Comparison of ENCODE assay signal across 8 cellular contexts in genomic region chr16:66872927-66873684, GRCh38. TPM values are rescaled to one million over a fixed set of nuclear protein-coding genes. Genes with fewer than 3 reads are reported as not detected.
DNase-seq lines count a peak whose midpoint lies in the region; ATAC-seq, FAIRE-seq and TF ChIP-seq lines count a peak whose summit lies in the region.

No MANE protein-coding gene starts in this region.

- peak; percentile 97 for FAIRE-seq in GM12891 (lab: Jason Lieb, UNC)

- peak; percentile 89 for TF ChIP-seq CTCF in astrocyte of the cerebellum (IDR thresholded peaks at IDR 0.05; ENCODE audit: low read depth, low read length, missing control alignments)

- DNase-seq in GM12891 (ENCODE audit: insufficient read length, low spot score) (peak; percentile 84), NCI-H1436 (lab: John Stamatoyannopoulos, UW) (peak; percentile 81), T-helper 22 cell (ENCODE audit: low read depth) (peak; percentile 72), astrocyte of the cerebellum (ENCODE audit: low read depth) (peak; percentile 96), hippocampal formation (lab: John Stamatoyannopoulos, UW) (peak; percentile 69 to 80), renal cortical epithelial cell (ENCODE audit: low read depth) (peak; percentile 99), NCI-H128 (lab: John Stamatoyannopoulos, UW; ENCODE audit: unreplicated experiment) (no peak)

- peak overlapping the region; percentile 34 for H3K4me3 ChIP-seq in astrocyte of the cerebellum (ENCODE audit: low read depth, low read length)

- TF ChIP-seq POLR2A in GM12891 (IDR thresholded peaks at IDR 0.05; ENCODE audit: low read depth, low read length), result no peak

- in situ Hi-C loops in astrocyte of the cerebellum (cut with HindIII; ENCODE audit: low sequenced_read_pairs), result no loop called here

- ATAC-seq in HG02759 (IDR thresholded peaks at IDR 0.05; ENCODE audit: unreplicated experiment), result peak; percentile 90

TF ChIP-seq in GM12891, 5 proteins besides CTCF, POLR2A, EP300 and RAD21:
- TF ChIP-seq SPI1 (IDR thresholded peaks at IDR 0.05; ENCODE audit: low read depth, low read length) (peak; percentile 60), TAF1 (IDR thresholded peaks at IDR 0.05; ENCODE audit: low read depth, low read length) (no peak), POLR2AphosphoS5 (IDR thresholded peaks at IDR 0.05; ENCODE audit: low read depth, low read length) (no peak)

RNA-seq across cellular contexts. Expression of gene PDP2, which starts 7.2 kb away (rescaled TPM):
- 1.7 TPM for polyA plus RNA-seq in GM12891 (2012; ENCODE audit: low read depth, missing spikeins)
- total RNA-seq in renal cortical epithelial cell, result 8.3 and 11.5 TPM in 2 replicates

RNA-seq across cellular contexts. Expression of gene CA7, which starts 28.9 kb away (rescaled TPM):
- 0.08 TPM for polyA plus RNA-seq in GM12891 (2012; ENCODE audit: low read depth, missing spikeins)
- not detected in 2 replicates for total RNA-seq in renal cortical epithelial cell

RNA-seq across cellular contexts. Expression of gene NAE1, which starts 42.3 kb away (rescaled TPM):
- polyA plus RNA-seq in GM12891 (2012; ENCODE audit: low read depth, missing spikeins), result 52.3 TPM
- total RNA-seq in renal cortical epithelial cell, result 81.0 and 110 TPM in 2 replicates

RNA-seq across cellular contexts. Expression of gene CDH16, which starts 45.6 kb away (rescaled TPM):
- not detected for polyA plus RNA-seq in GM12891 (2012; ENCODE audit: low read depth, missing spikeins)
- total RNA-seq in renal cortical epithelial cell, result 7.8 and 414 TPM in 2 replicates

RNA-seq across cellular contexts. Expression of gene RRAD, which starts 52.2 kb away (rescaled TPM):
- 2.7 TPM for polyA plus RNA-seq in GM12891 (2012; ENCODE audit: low read depth, missing spikeins)
- 177 and 379 TPM in 2 replicates for total RNA-seq in renal cortical epithelial cell
